Comparison of ENCODE assay signal across 9 cellular contexts in the genomic region with DNA sequence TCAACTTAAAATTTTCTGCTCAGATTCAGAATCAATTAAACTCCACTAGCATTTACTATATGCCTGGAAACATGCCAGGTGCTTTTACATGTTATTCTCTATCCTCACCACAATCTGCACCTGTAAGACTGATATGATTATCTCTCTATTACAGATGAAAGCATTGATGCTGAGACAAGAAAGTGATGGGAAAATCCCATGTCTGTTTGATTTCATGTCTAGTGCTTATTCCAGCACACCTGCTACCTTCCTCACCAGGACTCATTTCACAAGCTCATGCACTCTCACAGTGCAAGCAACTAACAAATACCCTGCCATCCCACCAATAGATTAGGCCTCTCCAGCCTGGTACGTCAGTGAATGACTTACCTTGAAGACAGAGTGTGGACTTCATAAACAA. TPM values are rescaled to one million over a fixed set of nuclear protein-coding genes. Genes with fewer than 3 reads are reported as not detected.
DNase-seq lines count a peak whose midpoint lies in the region; ATAC-seq and TF ChIP-seq lines count a peak whose summit lies in the region.
"Had no signal": no experiment of that assay in that cellular context is flagged by ENCODE, and none has a peak within 500 bp of the region (broad histone marks: within the 10 kb centered on the region; RNA-seq: fewer than 3 reads in every experiment).

No MANE protein-coding gene starts in this region.

- no peak overlapping the region for H3K9ac ChIP-seq in GM23248

- intact Hi-C loops in left cardiac atrium (cut with DNase I) (no loop called here), body of pancreas (cut with DNase I) (no loop called here)

- H3F3A ChIP-seq in GM23248 (ENCODE audit: insufficient read depth): peaks cover 30% of the 10 kb centered on the region

- no peaks in the 10 kb centered on the region for H3K27me3 Mint-ChIP-seq in activated CD8-positive, alpha-beta T cell treated with anti-CD3 and anti-CD28 coated beads, Interleukin-2, amount 10 ng/mL, durations not matched to agents 7 days and 5 days (ENCODE audit: low read depth)

- CTCF ChIA-PET in activated CD8-positive, alpha-beta T cell treated with anti-CD3 and anti-CD28 coated beads, Interleukin-2, amount 10 ng/mL, durations not matched to agents 7 days and 5 days (lab: Charles Lee): interaction anchor here (1.0 to 1.2 kb wide), 2 partner anchors 9 to 27 kb away, joined by 3 read pairs; no protein-coding TSS in a partner anchor

- H2AFZ ChIP-seq in GM23248: no peak overlapping the region

- H4K20me1 ChIP-seq in GM23248 (ENCODE audit: insufficient read depth): no peaks in the 10 kb centered on the region

- no peak for TF ChIP-seq POLR2A in body of pancreas (IDR thresholded peaks at IDR 0.05)

- no peaks in the 10 kb centered on the region for H3K9me3 Mint-ChIP-seq in activated CD8-positive, alpha-beta T cell treated with anti-CD3 and anti-CD28 coated beads, Interleukin-2, amount 10 ng/mL, durations not matched to agents 7 days and 5 days (ENCODE audit: insufficient read depth)

- H3K9me2 ChIP-seq in GM23248 (ENCODE audit: insufficient read depth): no peaks in the 10 kb centered on the region

- H3K4me1 ChIP-seq in GM23248 (ENCODE audit: insufficient read depth) (peaks cover 23% of the 10 kb centered on the region), body of pancreas (no peaks in the 10 kb centered on the region)

- H3K27me3 ChIP-seq in GM23248 (replicated peaks; ENCODE audit: insufficient read depth) (no peaks in the 10 kb centered on the region), body of pancreas (no peaks in the 10 kb centered on the region)

- H3K9me3 ChIP-seq in GM23248 (ENCODE audit: low read depth) (no peaks in the 10 kb centered on the region), body of pancreas (no peaks in the 10 kb centered on the region)

- peaks cover 42% of the 10 kb centered on the region for H3K4me1 Mint-ChIP-seq in activated CD8-positive, alpha-beta T cell treated with anti-CD3 and anti-CD28 coated beads, Interleukin-2, amount 10 ng/mL, durations not matched to agents 7 days and 5 days (ENCODE audit: low read depth)

- H3K27ac ChIP-seq in GM23248: no peak overlapping the region
- no peak overlapping the region for H3K27ac ChIP-seq in body of pancreas

- POLR2A ChIA-PET in activated CD8-positive, alpha-beta T cell treated with anti-CD3 and anti-CD28 coated beads, Interleukin-2, amount 10 ng/mL, durations not matched to agents 7 days and 5 days (lab: Charles Lee): no interaction called here

- ATAC-seq in GM19372 (IDR thresholded peaks at IDR 0.05; ENCODE audit: low read depth, unreplicated experiment) (peak; percentile 50), HG03159 (IDR thresholded peaks at IDR 0.05; ENCODE audit: unreplicated experiment) (peak; percentile 57), left cardiac atrium (no peak), body of pancreas (no peak)
- ATAC-seq in activated CD8-positive, alpha-beta T cell treated with anti-CD3 and anti-CD28 coated beads, Interleukin-2, amount 10 ng/mL, durations not matched to agents 7 days and 5 days: peak; percentile 47
- ATAC-seq: K562 had no signal

- H3K36me3 Mint-ChIP-seq in activated CD8-positive, alpha-beta T cell treated with anti-CD3 and anti-CD28 coated beads, Interleukin-2, amount 10 ng/mL, durations not matched to agents 7 days and 5 days (ENCODE audit: low read depth): peaks cover 10% of the 10 kb centered on the region

- H3K4me3 ChIP-seq in GM23248: no peak overlapping the region
- H3K4me3 ChIP-seq in body of pancreas: no peak overlapping the region
- H3K4me3 ChIP-seq: K562 had no signal

- in situ Hi-C loops in GM23248 (cut with MboI): loop anchor here (25.0 kb wide), 1 partner anchor 192 kb away; no protein-coding TSS in a partner anchor

- DNase-seq in DMS 273 treated with DMSO at 0.1 percent for 48 hours (lab: John Stamatoyannopoulos, UW) (peak; percentile 16), GM23248 (no peak), left cardiac atrium (no peak), body of pancreas (no peak), GM03348 (ENCODE audit: low spot score) (no peak)
- DNase-seq in activated CD8-positive, alpha-beta T cell treated with anti-CD3 and anti-CD28 coated beads, Interleukin-2, amount 10 ng/mL, durations not matched to agents 7 days and 5 days: no peak

- no peaks in the 10 kb centered on the region for H3K79me2 ChIP-seq in GM23248 (ENCODE audit: insufficient read depth)

- H3K4me2 ChIP-seq in GM23248 (ENCODE audit: unreplicated experiment): no peak overlapping the region

- no peak for TF ChIP-seq CTCF in body of pancreas (IDR thresholded peaks at IDR 0.05)

- WGBS in GM23248 (ENCODE audit: low coverage in 1 of 2, low lambda C conversion rate in 2 of 2, missing lambda C conversion rate in 2 of 2), 2 experiments: 100% methylated on average over 1 of the region's 1 CpG
- WGBS in body of pancreas, 2 donors: 100% methylated on average over 1 of the region's 1 CpG

- H3K4me3 Mint-ChIP-seq in activated CD8-positive, alpha-beta T cell treated with anti-CD3 and anti-CD28 coated beads, Interleukin-2, amount 10 ng/mL, durations not matched to agents 7 days and 5 days: no peak overlapping the region

- H3K36me3 ChIP-seq in GM23248 (ENCODE audit: low read depth) (no peaks in the 10 kb centered on the region), body of pancreas (replicated peaks in 1 of 2; ENCODE audit: insufficient read depth in 1 of 2, low read depth in 2 of 2) (no peaks in the 10 kb centered on the region)

- H3K27ac Mint-ChIP-seq in activated CD8-positive, alpha-beta T cell treated with anti-CD3 and anti-CD28 coated beads, Interleukin-2, amount 10 ng/mL, durations not matched to agents 7 days and 5 days: peak overlapping the region; percentile 26

RNA-seq across cellular contexts. Expression of a gene that starts 25.0 kb away (rescaled TPM):
- 10 to 100 TPM; 11.8 to 12.6 TPM for total RNA-seq in activated CD8-positive, alpha-beta T cell treated with anti-CD3 and anti-CD28 coated beads, Interleukin-2, amount 10 ng/mL, durations not matched to agents 7 days and 5 days
- 32.3 and 61.6 TPM in 2 replicates for total RNA-seq in GM23248 (2014; rRNA removed; shearing (Covaris generic))
- 6.3 and 8.7 TPM in 2 replicates for polyA plus RNA-seq in GM23248 (2016; fragmentation: Nextera tagmentation; extraction: Ambion mirVana)
- total RNA-seq in left cardiac atrium (100 to 1,000 TPM in 1 of 2 donors, 10 to 100 TPM in 1; 91.7 to 113 TPM), body of pancreas (10 to 100 TPM; 45.7 to 53.4 TPM)

Comparison
In these comparisons a context has a peak if more than half of its experiments do, and no peak if none do; other contexts are left out.
1. ATAC-seq: peak in GM19372 (single experiment), HG03159 (single experiment) and activated CD8-positive, alpha-beta T cell treated with anti-CD3 and anti-CD28 coated beads, Interleukin-2, amount 10 ng/mL, durations not matched to agents 7 days and 5 days (single experiment); none in left cardiac atrium (0 of 2) and body of pancreas (single experiment).